Comparison of ENCODE assay signal across 23 cellular contexts in the genomic region with DNA sequence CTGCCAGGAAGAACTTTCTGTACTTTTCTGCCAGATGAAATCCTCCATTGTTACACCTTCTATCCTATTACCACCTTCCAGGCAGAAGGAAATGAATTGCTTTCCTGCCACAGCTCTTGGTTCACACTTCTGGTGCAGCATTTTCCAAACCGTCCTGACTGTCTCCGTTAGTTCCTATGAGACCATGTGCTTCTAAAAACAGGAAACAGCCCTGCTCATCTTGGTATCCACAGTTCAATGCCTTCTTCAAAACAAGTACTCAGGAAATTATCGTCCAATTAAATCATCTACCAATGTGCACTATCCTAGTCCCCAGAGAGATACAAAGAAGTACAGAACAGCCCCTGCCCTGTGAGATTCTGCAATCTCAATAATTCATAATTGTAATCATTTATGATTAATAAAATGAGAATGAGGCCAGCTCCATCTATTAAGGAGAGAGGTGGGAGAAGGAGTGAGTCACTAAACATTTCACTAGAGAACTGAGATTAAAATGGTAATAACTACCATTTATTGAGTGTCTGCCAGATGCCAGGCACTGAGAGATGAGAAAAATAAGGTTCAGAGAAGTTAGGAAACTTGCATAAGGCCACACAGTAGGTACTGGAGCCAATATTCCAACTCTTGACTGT. TPM values are rescaled to one million over a fixed set of nuclear protein-coding genes. Genes with fewer than 3 reads are reported as not detected.
DNase-seq lines count a peak whose midpoint lies in the region; ATAC-seq and TF ChIP-seq lines count a peak whose summit lies in the region.
"Had no signal": no experiment of that assay in that cellular context is flagged by ENCODE, and none has a peak within 500 bp of the region (broad histone marks: within the 10 kb centered on the region; RNA-seq: fewer than 3 reads in every experiment).

No MANE protein-coding gene starts in this region.

- H3K4me3 Mint-ChIP-seq in endothelial cell (ENCODE audit: unreplicated experiment) (no peak overlapping the region), natural killer cell (no peak overlapping the region)
- H3K4me3 Mint-ChIP-seq: CD4-positive, alpha-beta T cell; T-cell had no signal

- H3K4me1 Mint-ChIP-seq in endothelial cell (ENCODE audit: unreplicated experiment), result peaks cover 35% of the 10 kb centered on the region
- H3K4me1 Mint-ChIP-seq in natural killer cell, result peaks cover 0 to 4% of the 10 kb centered on the region in 2 donors
- H3K4me1 Mint-ChIP-seq: T-cell had no signal

- H3K9me3 Mint-ChIP-seq in endothelial cell (ENCODE audit: unreplicated experiment) (no peaks in the 10 kb centered on the region), natural killer cell (no peaks in the 10 kb centered on the region)
- H3K9me3 Mint-ChIP-seq: CD4-positive, alpha-beta T cell; T-cell had no signal

- intact Hi-C loops in sciatic nerve (cut with DNase I), result no loop called here
- intact Hi-C loops in natural killer cell (cut with micrococcal nuclease), result no loop called here

- H3K27ac Mint-ChIP-seq in endothelial cell (ENCODE audit: unreplicated experiment), result peak overlapping the region; percentile 94
- H3K27ac Mint-ChIP-seq in natural killer cell, result no peak overlapping the region
- H3K27ac Mint-ChIP-seq: CD4-positive, alpha-beta T cell; T-cell had no signal

- TF ChIP-seq CTCF in GM13976 (IDR thresholded peaks at IDR 0.05; ENCODE audit: borderline replicate concordance, control extremely low read depth, extremely low read depth, insufficient read depth, missing control alignments), result no peak
- TF ChIP-seq CTCF in endothelial cell (IDR thresholded peaks at IDR 0.05; ENCODE audit: unreplicated experiment), result no peak
- TF ChIP-seq CTCF in natural killer cell (IDR thresholded peaks at IDR 0.05), result no peak

- in situ Hi-C loops in GM13976 (cut with MboI; ENCODE audit: low sequenced_read_pairs, unreplicated experiment), result no loop called here

- ATAC-seq in sciatic nerve (peak; percentile 44), natural killer cell (no peak)
- ATAC-seq: stimulated activated naive CD8-positive, alpha-beta T cell treated with anti-CD3 and anti-CD28 coated beads, Interleukin-15, Interleukin-2, amounts not matched to agents 100 U/mL and 50 U/mL, for 24 hours; T-cell had no signal

- DNase-seq in GM13976 (ENCODE audit: low spot score) (peak; percentile 6), NCI-H226 (peak; percentile 28), endothelial cell (ENCODE audit: low spot score) (no peak), sciatic nerve (ENCODE audit: low spot score) (no peak), natural killer cell (no peak), T-helper 9 cell (no peak)
- no peak for DNase-seq in activated T-cell treated with anti-CD3 and anti-CD28 coated beads, Interleukin-2, amount 50 U/mL, for 48 hours
- DNase-seq: activated CD8-positive, alpha-beta memory T cell treated with anti-CD3 and anti-CD28 coated beads for 24 hours; activated T-cell treated with anti-CD3 and anti-CD28 coated beads, Interleukin-2, amount 50 U/mL, for 1 hour; CD4-positive, alpha-beta T cell; cortex of kidney; EL; left cardiac atrium; NCI-H1436; NCI-H510A; NK-92 treated with Interleukin-12 subunit alpha and Interleukin-12 subunit beta, amount 100 ng/mL, for 24 hours; stimulated activated CD4-positive, alpha-beta T cell treated with anti-CD3 and anti-CD28 coated beads, Interleukin-4, amount 100 ng/mL, for 4 hours; stimulated activated naive CD8-positive, alpha-beta T cell treated with anti-CD3 and anti-CD28 coated beads, Interleukin-15, Interleukin-2, amounts not matched to agents 100 U/mL and 50 U/mL, for 24 hours; T-cell had no signal

- peaks cover 34% of the 10 kb centered on the region for H3K36me3 Mint-ChIP-seq in endothelial cell (ENCODE audit: low read depth, unreplicated experiment)
- no peaks in the 10 kb centered on the region for H3K36me3 Mint-ChIP-seq in natural killer cell
- H3K36me3 Mint-ChIP-seq: T-cell had no signal

- H3K27me3 Mint-ChIP-seq in endothelial cell (ENCODE audit: unreplicated experiment) (peaks cover 18% of the 10 kb centered on the region), natural killer cell (ENCODE audit: low read depth in 2 of 2) (peaks cover 8% of the 10 kb centered on the region in 2 donors)

RNA-seq across cellular contexts. Expression of gene CLEC20A, which starts 11.2 kb away (rescaled TPM):
- not detected for total RNA-seq in endothelial cell (ENCODE audit: unreplicated experiment)
- total RNA-seq in sciatic nerve, result 3.2 TPM
- total RNA-seq in natural killer cell, result not detected
- total RNA-seq: bronchial epithelial cell; CD4-positive, alpha-beta T cell; HepG2; left cardiac atrium; osteocyte; SJSA1; T-cell had no signal

RNA-seq across cellular contexts. Expression of gene TEX35, which starts 27.3 kb away (rescaled TPM):
- total RNA-seq in endothelial cell (ENCODE audit: unreplicated experiment), result not detected
- total RNA-seq in sciatic nerve, result not detected
- not detected for total RNA-seq in natural killer cell
- total RNA-seq: bronchial epithelial cell; CD4-positive, alpha-beta T cell; HepG2; left cardiac atrium; osteocyte; SJSA1; T-cell had no signal

Comparison
In these comparisons a context has a peak if more than half of its experiments do, and no peak if none do; other contexts are left out.
1. DNase-seq: peak in GM13976 (single experiment) and NCI-H226 (single experiment); none in endothelial cell (single experiment), sciatic nerve (single experiment), natural killer cell (single experiment), activated T-cell treated with anti-CD3 and anti-CD28 coated beads, Interleukin-2, amount 50 U/mL, for 48 hours (0 of 2) and T-helper 9 cell (single experiment).